ENCODE assay signal across 9 cellular contexts in the genomic region with DNA sequence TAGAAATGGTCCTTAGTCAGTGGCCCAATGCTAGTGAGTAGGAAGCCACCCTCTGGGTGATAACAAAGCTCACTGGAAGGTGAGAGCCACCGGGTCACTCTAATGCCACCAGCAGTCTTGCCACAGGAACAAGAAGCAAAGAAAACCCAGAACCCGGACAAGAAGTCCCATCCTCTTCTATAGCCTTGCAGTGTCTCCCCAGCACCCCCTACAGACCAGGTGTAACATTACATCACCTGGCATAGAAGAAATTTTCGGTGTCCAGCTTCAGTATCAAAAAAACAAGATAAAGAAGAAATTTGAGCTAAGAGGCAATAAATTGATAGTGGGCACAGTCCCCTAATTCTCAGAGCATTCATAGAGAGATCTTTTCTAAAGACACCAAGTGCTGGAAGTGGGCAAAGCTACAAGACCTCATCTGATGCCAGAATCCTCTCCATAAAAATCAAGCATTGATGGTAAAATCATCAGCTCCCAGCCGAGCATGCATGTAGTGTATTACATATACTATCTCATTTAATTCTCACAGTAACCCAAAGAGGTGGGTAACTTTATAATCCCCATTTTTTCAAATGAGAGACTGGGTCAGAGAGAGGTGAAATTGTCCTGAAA.
DNase-seq lines count a peak whose midpoint lies in the region; ATAC-seq and TF ChIP-seq lines count a peak whose summit lies in the region.
"Had no signal": no experiment of that assay in that cellular context is flagged by ENCODE, and none has a peak within 500 bp of the region (broad histone marks: within the 10 kb centered on the region; RNA-seq: fewer than 3 reads in every experiment).

No MANE protein-coding gene starts in this region.

- H3K36me3 ChIP-seq in Loucy (ENCODE audit: insufficient read depth, low read length), result no peaks in the 10 kb centered on the region
- no peaks in the 10 kb centered on the region for H3K36me3 ChIP-seq in uterus

- peak; percentile 72 for TF ChIP-seq CTCF in Loucy (conservative IDR thresholded peaks at IDR 0.05; ENCODE audit: low read length)
- TF ChIP-seq CTCF in choroid plexus epithelial cell (conservative IDR thresholded peaks at IDR 0.05; ENCODE audit: low read depth, low read length), result peak; percentile 31
- TF ChIP-seq CTCF in retinal pigment epithelial cell (conservative IDR thresholded peaks at IDR 0.05; ENCODE audit: low read depth, low read length), result peak; percentile 36
- TF ChIP-seq CTCF in uterus (IDR thresholded peaks at IDR 0.05), result no peak

- no peak for TF ChIP-seq POLR2A in uterus (IDR thresholded peaks at IDR 0.05)

- H4K20me1 ChIP-seq in Loucy (ENCODE audit: insufficient read depth, low read length, poor library complexity, severe bottlenecking), result no peaks in the 10 kb centered on the region

- no peaks in the 10 kb centered on the region for H3K4me1 ChIP-seq in Loucy (ENCODE audit: insufficient read depth, low read length, poor library complexity, severe bottlenecking)
- no peaks in the 10 kb centered on the region for H3K4me1 ChIP-seq in uterus

- intact Hi-C loops in uterus (cut with DNase I; ENCODE audit: low total_unique reads), result no loop called here

- no peak overlapping the region for H2AFZ ChIP-seq in Loucy (ENCODE audit: low read length)

- no peak overlapping the region for H3K4me2 ChIP-seq in Loucy (ENCODE audit: low read depth, low read length, poor library complexity, severe bottlenecking)

- H3K27me3 ChIP-seq in Loucy (ENCODE audit: insufficient read depth, low read length, poor library complexity, severe bottlenecking), result no peaks in the 10 kb centered on the region
- H3K27me3 ChIP-seq in uterus, result no peaks in the 10 kb centered on the region

- no peak for ATAC-seq in GM18907 (IDR thresholded peaks at IDR 0.05; ENCODE audit: unreplicated experiment)
- ATAC-seq: Right ventricle myocardium inferior had no signal

- H3K9me2 ChIP-seq in Loucy (replicated peaks; ENCODE audit: low read depth, low read length), result no peaks in the 10 kb centered on the region

- no peaks in the 10 kb centered on the region for H3F3A ChIP-seq in Loucy (ENCODE audit: low read depth)

- H3K9me3 ChIP-seq in Loucy (ENCODE audit: insufficient read depth, low read depth, low read length) (no peaks in the 10 kb centered on the region; the same call in 1 of the 2 replicates), uterus (no peaks in the 10 kb centered on the region)

- H3K79me2 ChIP-seq in Loucy (ENCODE audit: insufficient read depth, low read length), result no peaks in the 10 kb centered on the region

- no peak overlapping the region for H3K9ac ChIP-seq in Loucy (ENCODE audit: low read depth, low read length, poor library complexity, severe bottlenecking)

- no peak overlapping the region for H3K4me3 ChIP-seq in Loucy (ENCODE audit: low read length, poor library complexity, severe bottlenecking)
- no peak overlapping the region for H3K4me3 ChIP-seq in choroid plexus epithelial cell (ENCODE audit: low read depth, low read length)
- H3K4me3 ChIP-seq in retinal pigment epithelial cell (ENCODE audit: low read length), result no peak overlapping the region
- no peak overlapping the region for H3K4me3 ChIP-seq in uterus

- DNase-seq in activated T-cell treated with anti-CD3 and anti-CD28 coated beads for 48 hours (ENCODE audit: low read depth), result peak; percentile 6
- no peak for DNase-seq in activated T-cell treated with anti-CD3 and anti-CD28 coated beads, Interleukin-2, amount 50 U/mL, for 1 hour
- DNase-seq in choroid plexus epithelial cell (ENCODE audit: low read depth), result no peak
- no peak for DNase-seq in retinal pigment epithelial cell (ENCODE audit: low read depth)
- DNase-seq in NCI-H1930 (lab: John Stamatoyannopoulos, UW), result no peak
- DNase-seq in uterus, result no peak

- H3K27ac ChIP-seq in uterus, result no peak overlapping the region

Comparison
In these comparisons a context has a peak if more than half of its experiments do, and no peak if none do; other contexts are left out.
1. CTCF ChIP-seq: peak in Loucy (single experiment), choroid plexus epithelial cell (single experiment) and retinal pigment epithelial cell (single experiment); none in uterus (0 of 4).